In genomic region chr6:30583921-30584320, GRCh38 we compare ENCODE assay signal across 22 cellular contexts.
"Had no signal": no experiment of that assay in that cellular context is flagged by ENCODE, and none has a peak within 500 bp of the region (broad histone marks: within the 10 kb centered on the region; RNA-seq: fewer than 3 reads in every experiment).

No MANE protein-coding gene starts in this region.

- H3K9me3 Mint-ChIP-seq: activated T-cell treated with anti-CD3 and anti-CD28 coated beads, Interleukin-2, amount 50 U/mL, for 4 hours; activated T-helper 2 cell treated with anti-CD3 and anti-CD28 coated beads, Interferon-gamma antibody, Interleukin-2, Interleukin-4, amounts not matched to agents 10 μg/mL and 5 μg/mL and 100 μg/mL, durations not matched to agents 14 hours and 24 hours and 36 hours; brain; dendritic cell treated with granulocyte-macrophage colony-stimulating factor and Interleukin-4, amounts not matched to agents 40 ng/mL and 50 ng/mL, for 4 days; naive thymus-derived CD8-positive, alpha-beta T cell had no signal

- H3K27me3 ChIP-seq: hepatocyte, ovary, spleen had no signal

- H3K4me3 Mint-ChIP-seq: activated CD8-positive, alpha-beta T cell treated with anti-CD3 and anti-CD28 coated beads, Interleukin-2, amount 10 ng/mL, durations not matched to agents 7 days and 5 days; activated T-cell treated with anti-CD3 and anti-CD28 coated beads, Interleukin-2, amount 50 U/mL, for 4 hours; brain; dendritic cell treated with granulocyte-macrophage colony-stimulating factor and Interleukin-4, amounts not matched to agents 40 ng/mL and 50 ng/mL, for 4 days; naive thymus-derived CD8-positive, alpha-beta T cell had no signal

- H3K4me3 ChIP-seq: hepatocyte, left ventricle myocardium inferior, ovary, prostate gland, spleen had no signal

- ATAC-seq: activated CD4-positive, CD25-positive, alpha-beta regulatory T cell treated with anti-CD3 and anti-CD28 coated beads, Interleukin-2, amount 50 U/mL, for 24 hours; activated CD8-positive, alpha-beta T cell treated with anti-CD3 and anti-CD28 coated beads, Interleukin-2, amount 10 ng/mL, durations not matched to agents 7 days and 5 days; activated T-cell treated with anti-CD3 and anti-CD28 coated beads, Interleukin-2, amount 50 U/mL, for 4 hours; naive thymus-derived CD8-positive, alpha-beta T cell; stimulated activated naive CD8-positive, alpha-beta T cell treated with anti-CD3 and anti-CD28 coated beads, Interleukin-15, Interleukin-2, amounts not matched to agents 100 U/mL and 50 U/mL, for 24 hours had no signal

- H3K9me3 ChIP-seq: left ventricle myocardium inferior, ovary, prostate gland, spleen had no signal

- H3K4me1 Mint-ChIP-seq: brain had no signal

- H3K27me3 Mint-ChIP-seq: brain; dendritic cell treated with granulocyte-macrophage colony-stimulating factor and Interleukin-4, amounts not matched to agents 40 ng/mL and 50 ng/mL, for 4 days; naive thymus-derived CD8-positive, alpha-beta T cell had no signal

- H3K36me3 ChIP-seq: ovary had no signal

- H3K4me1 ChIP-seq: left ventricle myocardium inferior, prostate gland, spleen had no signal

- H3K27ac Mint-ChIP-seq: activated CD8-positive, alpha-beta T cell treated with anti-CD3 and anti-CD28 coated beads, Interleukin-2, amount 10 ng/mL, durations not matched to agents 7 days and 5 days; activated T-helper 2 cell treated with anti-CD3 and anti-CD28 coated beads, Interferon-gamma antibody, Interleukin-2, Interleukin-4, amounts not matched to agents 10 μg/mL and 5 μg/mL and 100 μg/mL, durations not matched to agents 14 hours and 24 hours and 36 hours; dendritic cell treated with granulocyte-macrophage colony-stimulating factor and Interleukin-4, amounts not matched to agents 40 ng/mL and 50 ng/mL, for 4 days had no signal

- DNase-seq: activated CD4-positive, alpha-beta T cell treated with anti-CD3 and anti-CD28 coated beads, Interleukin-2, amount 50 U/mL, for 1 hour; activated CD8-positive, alpha-beta T cell treated with anti-CD3 and anti-CD28 coated beads, Interleukin-2, amount 10 ng/mL, durations not matched to agents 7 days and 5 days; activated naive CD4-positive, alpha-beta T cell treated with Interleukin-2 at 50 U/mL for 16 hours; activated T-cell treated with anti-CD3 and anti-CD28 coated beads, Interleukin-2, amount 50 U/mL, for 4 hours; anterior cingulate cortex; caudate nucleus; effector CD4-positive, alpha-beta T cell; foreskin melanocyte; left ventricle myocardium inferior; naive thymus-derived CD8-positive, alpha-beta T cell; ovary; spleen; stimulated activated CD4-positive, alpha-beta T cell treated with anti-CD3 and anti-CD28 coated beads, Interleukin-4, amount 100 ng/mL, for 1 hour; stimulated activated naive CD8-positive, alpha-beta T cell treated with anti-CD3 and anti-CD28 coated beads, Interleukin-15, Interleukin-2, amounts not matched to agents 100 U/mL and 50 U/mL, for 24 hours; T-helper 1 cell had no signal

- H3K27ac ChIP-seq: hepatocyte, left ventricle myocardium inferior, ovary, prostate gland, spleen, VCaP had no signal
